1 cellular context compared by ENCODE assay signal in the genomic region with DNA sequence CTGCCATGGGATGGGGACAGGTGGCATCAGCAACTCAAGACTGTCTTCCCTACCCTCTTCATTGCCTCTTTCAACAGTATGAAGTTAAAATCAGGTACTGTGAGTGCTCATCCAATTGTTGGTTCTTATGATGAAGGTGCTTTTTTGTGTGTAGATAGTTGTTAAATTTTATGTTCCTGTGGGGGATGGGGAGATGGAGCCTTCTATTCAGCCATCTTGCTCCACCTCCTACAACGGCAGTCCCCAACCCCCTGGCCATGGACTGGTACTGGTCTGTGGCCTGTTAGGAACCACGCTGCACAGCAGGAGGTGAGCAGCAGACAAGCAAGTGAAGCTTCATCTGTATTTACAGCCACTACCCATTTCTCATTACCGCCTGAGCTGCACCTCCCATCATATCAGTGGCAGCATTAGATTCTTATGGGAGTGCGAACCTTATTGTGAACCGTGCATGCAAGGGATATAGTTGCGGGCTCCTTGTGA.
A peak's percentile ranks its signal among the peaks of the same experiment; 100 is the strongest.
TF ChIP-seq lines count a peak whose summit lies in the region.

No MANE protein-coding gene starts in this region.

TF ChIP-seq in GM12878, 131 proteins besides CTCF, POLR2A, EP300 and RAD21 (continued from another document):
- TF ChIP-seq, protein P1, sequence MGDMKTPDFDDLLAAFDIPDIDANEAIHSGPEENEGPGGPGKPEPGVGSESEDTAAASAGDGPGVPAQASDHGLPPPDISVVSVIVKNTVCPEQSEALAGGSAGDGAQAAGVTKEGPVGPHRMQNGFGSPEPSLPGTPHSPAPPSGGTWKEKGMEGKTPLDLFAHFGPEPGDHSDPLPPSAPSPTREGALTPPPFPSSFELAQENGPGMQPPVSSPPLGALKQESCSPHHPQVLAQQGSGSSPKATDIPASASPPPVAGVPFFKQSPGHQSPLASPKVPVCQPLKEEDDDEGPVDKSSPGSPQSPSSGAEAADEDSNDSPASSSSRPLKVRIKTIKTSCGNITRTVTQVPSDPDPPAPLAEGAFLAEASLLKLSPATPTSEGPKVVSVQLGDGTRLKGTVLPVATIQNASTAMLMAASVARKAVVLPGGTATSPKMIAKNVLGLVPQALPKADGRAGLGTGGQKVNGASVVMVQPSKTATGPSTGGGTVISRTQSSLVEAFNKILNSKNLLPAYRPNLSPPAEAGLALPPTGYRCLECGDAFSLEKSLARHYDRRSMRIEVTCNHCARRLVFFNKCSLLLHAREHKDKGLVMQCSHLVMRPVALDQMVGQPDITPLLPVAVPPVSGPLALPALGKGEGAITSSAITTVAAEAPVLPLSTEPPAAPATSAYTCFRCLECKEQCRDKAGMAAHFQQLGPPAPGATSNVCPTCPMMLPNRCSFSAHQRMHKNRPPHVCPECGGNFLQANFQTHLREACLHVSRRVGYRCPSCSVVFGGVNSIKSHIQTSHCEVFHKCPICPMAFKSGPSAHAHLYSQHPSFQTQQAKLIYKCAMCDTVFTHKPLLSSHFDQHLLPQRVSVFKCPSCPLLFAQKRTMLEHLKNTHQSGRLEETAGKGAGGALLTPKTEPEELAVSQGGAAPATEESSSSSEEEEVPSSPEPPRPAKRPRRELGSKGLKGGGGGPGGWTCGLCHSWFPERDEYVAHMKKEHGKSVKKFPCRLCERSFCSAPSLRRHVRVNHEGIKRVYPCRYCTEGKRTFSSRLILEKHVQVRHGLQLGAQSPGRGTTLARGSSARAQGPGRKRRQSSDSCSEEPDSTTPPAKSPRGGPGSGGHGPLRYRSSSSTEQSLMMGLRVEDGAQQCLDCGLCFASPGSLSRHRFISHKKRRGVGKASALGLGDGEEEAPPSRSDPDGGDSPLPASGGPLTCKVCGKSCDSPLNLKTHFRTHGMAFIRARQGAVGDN (IDR thresholded peaks at IDR 0.05): no peak; the same call in 1 of the 2 replicates
- no peak for TF ChIP-seq POLR2AphosphoS2 (IDR thresholded peaks at IDR 0.05; ENCODE audit: low read depth, low read length)
- TF ChIP-seq SIN3A (IDR thresholded peaks at IDR 0.05; ENCODE audit: low read depth, low read length): no peak
- TF ChIP-seq POLR2AphosphoS5 (IDR thresholded peaks at IDR 0.05; ENCODE audit: low read length): no peak
- TF ChIP-seq BCL11A (IDR thresholded peaks at IDR 0.05; ENCODE audit: low read depth, low read length): no peak
- no peak for TF ChIP-seq YBX1 (IDR thresholded peaks at IDR 0.05)
- 0 out of 4 replicates have a peak, but pooled peaks of 1 of the 2 experiments have one; percentile 1 for TF ChIP-seq ETV6 (conservative IDR thresholded peaks at IDR 0.05 in 1 of 2, IDR thresholded peaks at IDR 0.05 in 1 of 2; ENCODE audit: borderline replicate concordance in 1 of 2, low read depth in 1 of 2)
- TF ChIP-seq MTA2 (IDR thresholded peaks at IDR 0.05; ENCODE audit: low read depth): no peak
- TF ChIP-seq RFX5 (IDR thresholded peaks at IDR 0.05; ENCODE audit: low read depth, low read length): no peak
- TF ChIP-seq ASH2L (IDR thresholded peaks at IDR 0.05; ENCODE audit: borderline replicate concordance, low read depth): peak; percentile 55; the same call in 1 of the 2 replicates
- no peak for TF ChIP-seq SUZ12 (IDR thresholded peaks at IDR 0.05; ENCODE audit: unreplicated experiment)
- TF ChIP-seq HDAC6 (IDR thresholded peaks at IDR 0.05; ENCODE audit: unreplicated experiment): no peak
- no peak for TF ChIP-seq SMC3 (IDR thresholded peaks at IDR 0.05; ENCODE audit: borderline replicate concordance, low read length)
- TF ChIP-seq TCF3 (IDR thresholded peaks at IDR 0.05; ENCODE audit: borderline replicate concordance, insufficient read depth, low read depth, low read length): no peak
- no peak for TF ChIP-seq SRF (IDR thresholded peaks at IDR 0.05; ENCODE audit: low read depth in 2 of 2, low read length in 2 of 2)
- no peak for TF ChIP-seq CEBPB (IDR thresholded peaks at IDR 0.05; ENCODE audit: borderline replicate concordance in 1 of 2, low read depth in 2 of 2, low read length in 2 of 2)
- no peak for TF ChIP-seq ZNF274 (IDR thresholded peaks at IDR 0.05; ENCODE audit: insufficient read depth, insufficient read length)
- TF ChIP-seq PML (IDR thresholded peaks at IDR 0.05; ENCODE audit: low read length): no peak
- TF ChIP-seq NFIC (IDR thresholded peaks at IDR 0.05; ENCODE audit: low read depth, low read length): no peak
- no peak for TF ChIP-seq ZNF24 (IDR thresholded peaks at IDR 0.05)
- TF ChIP-seq RELA (IDR thresholded peaks at IDR 0.05; ENCODE audit: borderline replicate concordance, partially characterized antibody): no peak
- TF ChIP-seq KLF5 (IDR thresholded peaks at IDR 0.05; ENCODE audit: partially characterized antibody): no peak
- TF ChIP-seq CBX5 (IDR thresholded peaks at IDR 0.05; ENCODE audit: low read depth): no peak
- peak; percentile 8; the same call in 1 of the 2 replicates for TF ChIP-seq NBN (IDR thresholded peaks at IDR 0.05)
- 0 out of 2 replicates have a peak, but pooled peaks have one; percentile 33 for TF ChIP-seq DPF2 (IDR thresholded peaks at IDR 0.05)
- TF ChIP-seq MLLT1 (IDR thresholded peaks at IDR 0.05): peak; percentile 77
- no peak for TF ChIP-seq RELB (IDR thresholded peaks at IDR 0.05; ENCODE audit: low read depth)
- no peak for TF ChIP-seq SUPT20H (IDR thresholded peaks at IDR 0.05; ENCODE audit: borderline replicate concordance, control insufficient read depth, low read depth, low read length)
- TF ChIP-seq HSF1 (IDR thresholded peaks at IDR 0.05; ENCODE audit: low read depth, low read length): no peak
- no peak for TF ChIP-seq FOS (IDR thresholded peaks at IDR 0.05; ENCODE audit: borderline replicate concordance, extremely low read depth, insufficient read length)
- no peak for TF ChIP-seq ATF2 (IDR thresholded peaks at IDR 0.05; ENCODE audit: low read length)
- TF ChIP-seq CHD2 (IDR thresholded peaks at IDR 0.05; ENCODE audit: borderline replicate concordance, low read depth, low read length): no peak
- TF ChIP-seq, protein P2, sequence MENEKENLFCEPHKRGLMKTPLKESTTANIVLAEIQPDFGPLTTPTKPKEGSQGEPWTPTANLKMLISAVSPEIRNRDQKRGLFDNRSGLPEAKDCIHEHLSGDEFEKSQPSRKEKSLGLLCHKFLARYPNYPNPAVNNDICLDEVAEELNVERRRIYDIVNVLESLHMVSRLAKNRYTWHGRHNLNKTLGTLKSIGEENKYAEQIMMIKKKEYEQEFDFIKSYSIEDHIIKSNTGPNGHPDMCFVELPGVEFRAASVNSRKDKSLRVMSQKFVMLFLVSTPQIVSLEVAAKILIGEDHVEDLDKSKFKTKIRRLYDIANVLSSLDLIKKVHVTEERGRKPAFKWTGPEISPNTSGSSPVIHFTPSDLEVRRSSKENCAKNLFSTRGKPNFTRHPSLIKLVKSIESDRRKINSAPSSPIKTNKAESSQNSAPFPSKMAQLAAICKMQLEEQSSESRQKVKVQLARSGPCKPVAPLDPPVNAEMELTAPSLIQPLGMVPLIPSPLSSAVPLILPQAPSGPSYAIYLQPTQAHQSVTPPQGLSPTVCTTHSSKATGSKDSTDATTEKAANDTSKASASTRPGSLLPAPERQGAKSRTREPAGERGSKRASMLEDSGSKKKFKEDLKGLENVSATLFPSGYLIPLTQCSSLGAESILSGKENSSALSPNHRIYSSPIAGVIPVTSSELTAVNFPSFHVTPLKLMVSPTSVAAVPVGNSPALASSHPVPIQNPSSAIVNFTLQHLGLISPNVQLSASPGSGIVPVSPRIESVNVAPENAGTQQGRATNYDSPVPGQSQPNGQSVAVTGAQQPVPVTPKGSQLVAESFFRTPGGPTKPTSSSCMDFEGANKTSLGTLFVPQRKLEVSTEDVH (IDR thresholded peaks at IDR 0.05; ENCODE audit: low read depth, partially characterized antibody): no peak
- TF ChIP-seq GABPA (IDR thresholded peaks at IDR 0.05; ENCODE audit: low read depth): no peak
- no peak for TF ChIP-seq SMARCA5 (IDR thresholded peaks at IDR 0.05)
